1 cellular context compared by ENCODE assay signal in genomic region chr6:56865081-56865875, GRCh38.
A peak's percentile ranks its signal among the peaks of the same experiment; 100 is the strongest.
TF ChIP-seq lines count a peak whose summit lies in the region.

No MANE protein-coding gene starts in this region.

TF ChIP-seq in HCT116, 20 proteins besides CTCF, POLR2A, EP300 and RAD21:
- TF ChIP-seq MAX (IDR thresholded peaks at IDR 0.05) = 0 out of 2 replicates have a peak, but pooled peaks have one; percentile 19
- TF ChIP-seq ELF1 (IDR thresholded peaks at IDR 0.05; ENCODE audit: borderline replicate concordance, low read depth) = no peak
- TF ChIP-seq SP1 (IDR thresholded peaks at IDR 0.05; ENCODE audit: low read depth) = no peak
